ENCODE assay signal across 1 cellular context in the genomic region with DNA sequence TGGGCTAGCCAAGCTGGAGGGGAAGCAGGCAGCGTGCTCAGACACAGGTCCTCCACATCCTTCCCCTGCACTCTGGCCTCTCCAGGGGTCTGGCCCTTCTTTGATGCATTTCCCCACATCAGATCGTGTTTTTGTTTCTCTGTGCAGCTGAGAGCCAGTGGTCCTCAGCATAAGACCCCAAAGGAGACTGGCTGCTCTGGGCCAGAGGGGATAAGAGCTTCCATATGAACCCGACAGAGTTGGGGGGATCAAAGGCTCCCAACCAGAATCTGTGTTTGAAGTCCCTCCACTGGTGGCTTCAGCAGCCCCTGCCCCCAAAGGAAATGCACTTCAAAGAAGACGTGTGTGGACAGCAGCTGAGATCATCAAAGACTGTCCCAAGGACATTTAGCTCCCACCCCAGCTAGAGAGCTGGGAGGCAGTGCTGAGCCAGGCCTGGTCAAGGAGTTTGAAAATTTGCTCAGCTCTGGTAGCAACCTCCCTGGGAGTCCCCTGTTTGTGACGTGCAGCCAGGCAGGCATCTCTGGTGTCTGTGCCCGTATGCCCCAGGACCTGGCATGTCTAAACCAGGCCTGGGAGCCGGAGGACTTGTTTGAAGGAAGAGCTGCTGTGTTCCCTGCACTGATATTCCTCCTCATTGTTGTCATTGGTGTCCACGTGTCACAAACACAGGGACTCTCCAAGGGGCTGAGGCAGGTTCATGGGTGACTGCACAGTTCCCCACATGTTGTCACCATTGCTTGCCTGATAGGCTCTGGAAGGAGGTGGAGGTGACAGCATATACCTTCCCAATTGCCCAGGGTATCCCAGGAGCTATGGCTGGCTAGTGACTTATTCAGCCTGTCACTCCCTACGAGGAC.
A peak's percentile ranks its signal among the peaks of the same experiment; 100 is the strongest.
TF ChIP-seq lines count a peak whose summit lies in the region.

No MANE protein-coding gene starts in this region.

TF ChIP-seq in GM12878, 131 proteins besides CTCF, POLR2A, EP300 and RAD21 (continued from another document):
- peak; percentile 29; the same call in 1 of the 2 replicates for TF ChIP-seq RELB (IDR thresholded peaks at IDR 0.05; ENCODE audit: low read depth)
- TF ChIP-seq PAX5 (IDR thresholded peaks at IDR 0.05; ENCODE audit: borderline replicate concordance, low read depth, low read length) = 0 out of 2 replicates have a peak, but pooled peaks have one; percentile 14
